ENCODE assay signal across 9 cellular contexts in genomic region chr2:64990823-64991222, GRCh38. TPM values are rescaled to one million over a fixed set of nuclear protein-coding genes. Genes with fewer than 3 reads are reported as not detected.
DNase-seq lines count a peak whose midpoint lies in the region; ATAC-seq and TF ChIP-seq lines count a peak whose summit lies in the region.
"Had no signal": no experiment of that assay in that cellular context is flagged by ENCODE, and none has a peak within 500 bp of the region (broad histone marks: within the 10 kb centered on the region; RNA-seq: fewer than 3 reads in every experiment).

No MANE protein-coding gene starts in this region.

- TF ChIP-seq CTCF in SU-DHL-6 (IDR thresholded peaks at IDR 0.05; ENCODE audit: insufficient read depth, low read length, poor library complexity, severe bottlenecking), result no peak
- TF ChIP-seq CTCF in fibroblast of the aortic adventitia (IDR thresholded peaks at IDR 0.05; ENCODE audit: insufficient read depth, low read length), result no peak

- peaks cover 5% of the 10 kb centered on the region for H3K36me3 ChIP-seq in SU-DHL-6 (ENCODE audit: low read length)

- CTCF ChIA-PET in activated CD4-positive, alpha-beta T cell treated with anti-CD3 and anti-CD28 coated beads for 36 hours (lab: Charles Lee), result interaction anchor here (0.5 to 4.3 kb wide), 2 partner anchors 73 to 506 kb away, joined by 4 to 17 read pairs; no protein-coding TSS in a partner anchor

- H3K27ac Mint-ChIP-seq in activated CD4-positive, alpha-beta T cell treated with anti-CD3 and anti-CD28 coated beads for 36 hours, result no peak overlapping the region
- peak overlapping the region; percentile 90 for H3K27ac Mint-ChIP-seq in stimulated activated effector memory CD8-positive, alpha-beta T cell treated with anti-CD3 and anti-CD28 coated beads, Interleukin-12 subunit alpha, Interleukin-12 subunit beta, amount 100 ng/mL, for 72 hours

- no peaks in the 10 kb centered on the region for H3K9me3 ChIP-seq in SU-DHL-6 (ENCODE audit: insufficient read depth, low read length)

- H4K20me1 ChIP-seq in SU-DHL-6 (ENCODE audit: low read depth, low read length), result peaks cover 15% of the 10 kb centered on the region; the same call in 1 of the 2 replicates

- peak overlapping the region; percentile 99 for H3K4me2 ChIP-seq in SU-DHL-6 (ENCODE audit: low read depth, low read length, poor library complexity, severe bottlenecking)

- peaks cover 4% of the 10 kb centered on the region for H3K27me3 Mint-ChIP-seq in activated CD4-positive, alpha-beta T cell treated with anti-CD3 and anti-CD28 coated beads for 36 hours

- peak overlapping the region; percentile 99 for H3K9ac ChIP-seq in SU-DHL-6 (ENCODE audit: low read length)

- H3K4me3 Mint-ChIP-seq in activated CD4-positive, alpha-beta T cell treated with anti-CD3 and anti-CD28 coated beads for 36 hours, result peak overlapping the region; percentile 87
- H3K4me3 Mint-ChIP-seq in stimulated activated effector memory CD8-positive, alpha-beta T cell treated with anti-CD3 and anti-CD28 coated beads, Interleukin-12 subunit alpha, Interleukin-12 subunit beta, amount 100 ng/mL, for 72 hours, result peak overlapping the region; percentile 92

- peaks cover 8% of the 10 kb centered on the region; the same call in 1 of the 2 replicates for H3F3A ChIP-seq in SU-DHL-6 (ENCODE audit: insufficient read depth)

- no peak for ATAC-seq in activated CD4-positive, alpha-beta T cell treated with anti-CD3 and anti-CD28 coated beads for 36 hours
- ATAC-seq in stimulated activated effector memory CD8-positive, alpha-beta T cell treated with anti-CD3 and anti-CD28 coated beads, Interleukin-12 subunit alpha, Interleukin-12 subunit beta, amount 100 ng/mL, for 72 hours, result no peak

- H3K27ac ChIP-seq in SU-DHL-6 (ENCODE audit: low read depth, low read length), result peak overlapping the region; percentile 83

- no peak overlapping the region for H2AFZ ChIP-seq in SU-DHL-6 (ENCODE audit: low read depth, low read length, severe bottlenecking)

- H3K9me3 Mint-ChIP-seq in activated CD4-positive, alpha-beta T cell treated with anti-CD3 and anti-CD28 coated beads for 36 hours (ENCODE audit: low read depth), result no peaks in the 10 kb centered on the region
- H3K9me3 Mint-ChIP-seq in stimulated activated effector memory CD8-positive, alpha-beta T cell treated with anti-CD3 and anti-CD28 coated beads, Interleukin-12 subunit alpha, Interleukin-12 subunit beta, amount 100 ng/mL, for 72 hours, result no peaks in the 10 kb centered on the region

- H3K4me3 ChIP-seq in SU-DHL-6 (ENCODE audit: insufficient read depth, low read length, poor library complexity, severe bottlenecking) (peak overlapping the region; percentile 88), fibroblast of the aortic adventitia (ENCODE audit: low read depth, low read length) (peak overlapping the region; percentile 87)

- peaks cover 42% of the 10 kb centered on the region for H3K4me1 Mint-ChIP-seq in activated CD4-positive, alpha-beta T cell treated with anti-CD3 and anti-CD28 coated beads for 36 hours
- peaks cover 59% of the 10 kb centered on the region for H3K4me1 Mint-ChIP-seq in stimulated activated effector memory CD8-positive, alpha-beta T cell treated with anti-CD3 and anti-CD28 coated beads, Interleukin-12 subunit alpha, Interleukin-12 subunit beta, amount 100 ng/mL, for 72 hours

- no peaks in the 10 kb centered on the region for H3K9me2 ChIP-seq in SU-DHL-6 (replicated peaks; ENCODE audit: insufficient read depth, low read length)

- H3K36me3 Mint-ChIP-seq in activated CD4-positive, alpha-beta T cell treated with anti-CD3 and anti-CD28 coated beads for 36 hours (ENCODE audit: low read depth), result peaks cover 19% of the 10 kb centered on the region
- H3K36me3 Mint-ChIP-seq in stimulated activated effector memory CD8-positive, alpha-beta T cell treated with anti-CD3 and anti-CD28 coated beads, Interleukin-12 subunit alpha, Interleukin-12 subunit beta, amount 100 ng/mL, for 72 hours, result peaks cover 26% of the 10 kb centered on the region

- H3K27me3 ChIP-seq in SU-DHL-6 (ENCODE audit: low read length), result no peaks in the 10 kb centered on the region

- no peak for DNase-seq in activated CD4-positive, alpha-beta T cell treated with anti-CD3 and anti-CD28 coated beads for 36 hours
- DNase-seq in activated CD4-positive, alpha-beta T cell treated with anti-CD3 and anti-CD28 coated beads, Interleukin-2, amount 50 U/mL, for 48 hours, result no peak
- no peak for DNase-seq in fibroblast of the aortic adventitia (ENCODE audit: low read depth)
- no peak for DNase-seq in stimulated activated effector memory CD8-positive, alpha-beta T cell treated with anti-CD3 and anti-CD28 coated beads, Interleukin-12 subunit alpha, Interleukin-12 subunit beta, amount 100 ng/mL, for 72 hours (ENCODE audit: low spot score in 2 of 2)
- no peak for DNase-seq in hypothalamus (lab: John Stamatoyannopoulos, UW)
- no peak for DNase-seq in effector CD8-positive, alpha-beta T cell (lab: John Stamatoyannopoulos, UW)
- DNase-seq in DMS153 treated with DMSO at 0.1 percent for 48 hours (lab: John Stamatoyannopoulos, UW; ENCODE audit: unreplicated experiment), result no peak
- DNase-seq: NCI-H2107 had no signal

- POLR2A ChIA-PET in activated CD4-positive, alpha-beta T cell treated with anti-CD3 and anti-CD28 coated beads for 36 hours (lab: Charles Lee), result interaction anchor here (1.2 kb wide), 1 partner anchor 65 kb away, joined by 3 read pairs; the partner anchor contains the start of gene CEP68

- peaks cover 66% of the 10 kb centered on the region for H3K79me2 ChIP-seq in SU-DHL-6 (ENCODE audit: insufficient read depth, low read length)

- intact Hi-C loops in activated CD4-positive, alpha-beta T cell treated with anti-CD3 and anti-CD28 coated beads for 36 hours (cut with DNase I, micrococcal nuclease), result loop anchor here in 1 of 2 experiments (5.0 kb wide), 1 partner anchor 41 kb away; no protein-coding TSS in a partner anchor

RNA-seq across cellular contexts. Expression of gene SLC1A4, which starts 1.6 kb away (rescaled TPM):
- 10 to 100 TPM; 15.7 to 16.7 TPM for total RNA-seq in activated CD4-positive, alpha-beta T cell treated with anti-CD3 and anti-CD28 coated beads for 36 hours
- 9.5 and 24.1 TPM in 2 replicates for total RNA-seq in fibroblast of the aortic adventitia (ENCODE audit: low replicate concordance)
